ENCODE assay signal across 16 cellular contexts in the genomic region with DNA sequence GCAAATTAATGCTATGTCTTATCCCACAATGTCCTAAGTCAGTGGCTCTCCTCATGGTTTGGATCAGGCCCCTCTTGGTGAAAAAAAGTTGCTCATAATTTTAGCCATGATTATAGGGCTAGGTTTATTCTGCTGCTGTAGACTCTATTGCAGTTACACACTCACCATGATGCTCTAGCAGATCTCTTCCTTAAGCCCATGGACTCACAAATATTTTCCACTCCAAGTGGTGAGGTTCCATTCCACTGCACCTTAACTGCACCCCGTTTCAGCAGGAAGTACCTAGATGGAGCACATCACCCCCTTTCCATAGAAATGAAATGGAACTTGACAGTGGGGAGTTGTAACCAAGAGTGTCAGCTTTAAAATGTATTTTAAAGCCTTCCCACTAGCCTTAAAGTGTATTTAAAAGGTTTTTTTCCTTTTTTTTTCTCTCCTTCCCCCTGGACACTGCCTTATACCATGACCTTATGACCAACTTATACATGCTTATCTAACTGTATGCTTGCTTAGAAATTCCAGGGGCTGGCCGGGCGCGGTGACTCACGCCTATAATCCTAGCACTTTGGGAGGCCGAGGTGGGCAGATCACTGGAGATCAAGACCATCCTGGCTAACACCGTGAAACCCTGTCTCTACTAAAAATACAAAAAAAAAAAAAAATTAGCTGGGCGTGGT.
"Had no signal": no experiment of that assay in that cellular context is flagged by ENCODE, and none has a peak within 500 bp of the region (broad histone marks: within the 10 kb centered on the region; RNA-seq: fewer than 3 reads in every experiment).

No MANE protein-coding gene starts in this region.

- H3K36me3 Mint-ChIP-seq: activated naive CD4-positive, alpha-beta T cell treated with anti-CD3 and anti-CD28 coated beads, Interleukin-2, amount 50 U/mL, for 24 hours; natural killer cell treated with Interleukin-12 subunit alpha and Interleukin-12 subunit beta and Interleukin-15 and Interleukin-18, amount 100 ng/mL, for 72 hours had no signal

- H3K27me3 Mint-ChIP-seq: activated CD4-positive, alpha-beta T cell treated with anti-CD3 and anti-CD28 coated beads, Interleukin-2, amount 10 ng/mL, durations not matched to agents 7 days and 5 days; activated naive CD4-positive, alpha-beta T cell treated with anti-CD3 and anti-CD28 coated beads, Interleukin-2, amount 50 U/mL, for 24 hours; natural killer cell treated with Interleukin-12 subunit alpha and Interleukin-12 subunit beta and Interleukin-15 and Interleukin-18, amount 100 ng/mL, for 72 hours; T-helper 17 cell had no signal

- H3K4me1 ChIP-seq: psoas muscle, testis had no signal

- H3K27ac Mint-ChIP-seq: activated CD4-positive, alpha-beta T cell treated with anti-CD3 and anti-CD28 coated beads, Interleukin-2, amount 10 ng/mL, durations not matched to agents 7 days and 5 days; activated naive CD4-positive, alpha-beta T cell treated with anti-CD3 and anti-CD28 coated beads, Interleukin-2, amount 50 U/mL, for 24 hours; activated T-helper 2 cell treated with anti-CD3 and anti-CD28 coated beads, Interferon-gamma antibody, Interleukin-2, Interleukin-4, amounts not matched to agents 10 μg/mL and 5 μg/mL and 100 μg/mL, durations not matched to agents 14 hours and 24 hours and 36 hours; natural killer cell treated with Interleukin-12 subunit alpha and Interleukin-12 subunit beta and Interleukin-15 and Interleukin-18, amount 100 ng/mL, for 72 hours; T-helper 17 cell had no signal

- H3K27me3 ChIP-seq: testis had no signal

- H3K27ac ChIP-seq: psoas muscle, testis had no signal

- DNase-seq: activated CD4-positive, alpha-beta T cell treated with anti-CD3 and anti-CD28 coated beads, Interleukin-2, amount 10 ng/mL, durations not matched to agents 7 days and 5 days; activated CD4-positive, CD25-positive, alpha-beta regulatory T cell; amygdala; cerebellar nuclear complex; dermis blood vessel endothelial cell; erythroblast; islet precursor cell; occipital lobe; psoas muscle; stimulated activated CD4-positive, alpha-beta T cell treated with anti-CD3 and anti-CD28 coated beads, Interleukin-2, amount 100 ng/mL, for 48 hours; stimulated activated naive CD4-positive, alpha-beta T cell treated with Interleukin-2 at 50 U/mL for 16 hours; T-helper 17 cell; testis had no signal

- H3K4me3 Mint-ChIP-seq: activated CD4-positive, alpha-beta T cell treated with anti-CD3 and anti-CD28 coated beads, Interleukin-2, amount 10 ng/mL, durations not matched to agents 7 days and 5 days; activated naive CD4-positive, alpha-beta T cell treated with anti-CD3 and anti-CD28 coated beads, Interleukin-2, amount 50 U/mL, for 24 hours; natural killer cell treated with Interleukin-12 subunit alpha and Interleukin-12 subunit beta and Interleukin-15 and Interleukin-18, amount 100 ng/mL, for 72 hours; T-helper 17 cell had no signal

- ATAC-seq: natural killer cell treated with Interleukin-12 subunit alpha and Interleukin-12 subunit beta and Interleukin-15 and Interleukin-18, amount 100 ng/mL, for 72 hours; psoas muscle; T-helper 17 cell had no signal

- H3K4me1 Mint-ChIP-seq: activated naive CD4-positive, alpha-beta T cell treated with anti-CD3 and anti-CD28 coated beads, Interleukin-2, amount 50 U/mL, for 24 hours had no signal

- H3K9me3 ChIP-seq: psoas muscle, testis had no signal

- H3K4me3 ChIP-seq: psoas muscle, testis had no signal

- H3K9me3 Mint-ChIP-seq: activated CD4-positive, alpha-beta T cell treated with anti-CD3 and anti-CD28 coated beads, Interleukin-2, amount 10 ng/mL, durations not matched to agents 7 days and 5 days; activated T-helper 2 cell treated with anti-CD3 and anti-CD28 coated beads, Interferon-gamma antibody, Interleukin-2, Interleukin-4, amounts not matched to agents 10 μg/mL and 5 μg/mL and 100 μg/mL, durations not matched to agents 14 hours and 24 hours and 36 hours; natural killer cell treated with Interleukin-12 subunit alpha and Interleukin-12 subunit beta and Interleukin-15 and Interleukin-18, amount 100 ng/mL, for 72 hours had no signal
